In genomic region chr16:51401673-51402072, GRCh38 we compare ENCODE assay signal across 26 cellular contexts.
"Had no signal": no experiment of that assay in that cellular context is flagged by ENCODE, and none has a peak within 500 bp of the region (broad histone marks: within the 10 kb centered on the region; RNA-seq: fewer than 3 reads in every experiment).

No MANE protein-coding gene starts in this region.

- ATAC-seq: heart right ventricle; left ventricle myocardium superior; lower lobe of right lung; naive thymus-derived CD8-positive, alpha-beta T cell; sciatic nerve; stimulated activated effector memory CD8-positive, alpha-beta T cell treated with anti-CD3 and anti-CD28 coated beads, Interleukin-12 subunit alpha, Interleukin-12 subunit beta, amount 100 ng/mL, for 72 hours; stimulated activated naive CD8-positive, alpha-beta T cell treated with anti-CD3 and anti-CD28 coated beads, Interleukin-15, amount 100 ng/mL, for 72 hours had no signal

- H3K4me1 Mint-ChIP-seq: naive thymus-derived CD8-positive, alpha-beta T cell; nephron; neural crest cell; stimulated activated effector memory CD8-positive, alpha-beta T cell treated with anti-CD3 and anti-CD28 coated beads, Interleukin-12 subunit alpha, Interleukin-12 subunit beta, amount 100 ng/mL, for 72 hours; stimulated activated naive CD8-positive, alpha-beta T cell treated with anti-CD3 and anti-CD28 coated beads, Interleukin-15, amount 100 ng/mL, for 72 hours had no signal

- H3K27me3 ChIP-seq: heart right ventricle, hepatocyte, right atrium auricular region, spleen, testis, thyroid gland, transverse colon, upper lobe of left lung, vagina had no signal

- DNase-seq: heart right ventricle; islet precursor cell; left ventricle myocardium superior; lower lobe of right lung; mammary epithelial cell; mesenchymal stem cell; naive thymus-derived CD8-positive, alpha-beta T cell; nucleus accumbens; spleen; stimulated activated CD4-positive, alpha-beta T cell treated with anti-CD3 and anti-CD28 coated beads, Interleukin-4, amount 100 ng/mL, for 24 hours; stimulated activated naive CD4-positive, alpha-beta T cell treated with Interleukin-2 at 50 U/mL for 16 hours; stimulated activated naive CD8-positive, alpha-beta T cell treated with anti-CD3 and anti-CD28 coated beads, Interleukin-15, amount 100 ng/mL, for 72 hours; substantia nigra; testis; thyroid gland; transverse colon; upper lobe of left lung had no signal

- H3K27me3 Mint-ChIP-seq: naive thymus-derived CD8-positive, alpha-beta T cell; stimulated activated naive CD8-positive, alpha-beta T cell treated with anti-CD3 and anti-CD28 coated beads, Interleukin-15, amount 100 ng/mL, for 72 hours had no signal

- H3K4me3 ChIP-seq: heart right ventricle, hepatocyte, lower lobe of right lung, right atrium auricular region, skin epidermis, spleen, testis, thyroid gland, transverse colon, upper lobe of left lung, vagina had no signal

- H3K9me3 ChIP-seq: lower lobe of right lung, right atrium auricular region, testis, thyroid gland, transverse colon, upper lobe of left lung, vagina had no signal

- H3K27ac Mint-ChIP-seq: naive thymus-derived CD8-positive, alpha-beta T cell; nephron; progenitor cell of endocrine pancreas; stimulated activated effector memory CD8-positive, alpha-beta T cell treated with anti-CD3 and anti-CD28 coated beads, Interleukin-12 subunit alpha, Interleukin-12 subunit beta, amount 100 ng/mL, for 72 hours; stimulated activated naive CD8-positive, alpha-beta T cell treated with anti-CD3 and anti-CD28 coated beads, Interleukin-15, amount 100 ng/mL, for 72 hours had no signal

- H3K4me1 ChIP-seq: heart right ventricle, lower lobe of right lung, right atrium auricular region, spleen, testis, thyroid gland, transverse colon, upper lobe of left lung, vagina had no signal

- H3K36me3 Mint-ChIP-seq: naive thymus-derived CD8-positive, alpha-beta T cell; stimulated activated effector memory CD8-positive, alpha-beta T cell treated with anti-CD3 and anti-CD28 coated beads, Interleukin-12 subunit alpha, Interleukin-12 subunit beta, amount 100 ng/mL, for 72 hours had no signal

- H3K4me3 Mint-ChIP-seq: naive thymus-derived CD8-positive, alpha-beta T cell; nephron; neural crest cell; stimulated activated effector memory CD8-positive, alpha-beta T cell treated with anti-CD3 and anti-CD28 coated beads, Interleukin-12 subunit alpha, Interleukin-12 subunit beta, amount 100 ng/mL, for 72 hours; stimulated activated naive CD8-positive, alpha-beta T cell treated with anti-CD3 and anti-CD28 coated beads, Interleukin-15, amount 100 ng/mL, for 72 hours had no signal

- H3K4me2 ChIP-seq: hepatocyte had no signal

- H3K36me3 ChIP-seq: heart right ventricle, lower lobe of right lung, right atrium auricular region, spleen, thyroid gland, transverse colon, upper lobe of left lung, vagina had no signal

- H3K27ac ChIP-seq: heart right ventricle, lower lobe of right lung, right atrium auricular region, skin epidermis, spleen, testis, thyroid gland, transverse colon, upper lobe of left lung, vagina had no signal
